In the genomic region with DNA sequence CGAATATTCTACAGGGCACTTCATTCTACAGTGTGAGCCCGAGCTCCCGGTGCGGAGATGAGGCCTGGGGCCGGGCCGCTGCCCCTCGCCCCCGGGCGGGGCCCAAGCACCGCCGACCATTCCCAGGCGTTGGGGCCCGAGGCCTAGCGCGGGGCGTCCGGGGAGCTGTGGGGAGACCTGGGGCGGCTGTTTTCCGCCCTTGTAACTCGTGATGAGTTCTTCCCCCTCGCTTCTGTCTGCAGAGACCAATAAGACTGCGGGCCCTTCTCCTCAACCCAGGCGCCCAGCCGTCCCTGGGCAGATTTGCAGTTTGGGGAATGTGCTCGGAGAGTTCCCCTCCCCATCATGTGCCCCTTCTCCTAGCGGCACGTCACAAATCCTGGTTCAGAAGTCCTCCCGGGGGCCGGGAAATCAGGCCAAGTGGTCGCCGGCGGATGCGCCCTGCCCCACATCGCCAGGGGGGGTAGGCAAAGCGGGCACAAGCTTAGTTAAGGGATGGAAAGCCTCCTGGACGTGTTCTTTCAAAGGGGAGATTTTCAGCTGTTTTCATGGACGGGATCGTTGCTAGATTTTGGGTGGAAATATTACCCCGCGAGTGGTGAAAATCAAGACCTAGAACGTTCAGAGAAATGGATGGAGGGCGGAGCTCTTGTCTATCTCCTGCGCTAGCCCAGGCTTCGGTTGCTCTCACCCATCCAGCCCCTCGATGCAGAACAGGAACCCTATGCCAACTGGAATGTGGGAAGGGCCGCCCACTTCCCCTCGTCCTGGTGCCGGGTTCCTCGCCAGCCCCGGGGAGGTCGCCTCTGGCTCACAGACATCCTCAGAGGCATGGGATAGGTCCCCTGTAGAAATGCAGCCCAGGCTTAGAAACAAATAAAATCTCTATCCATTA, we compare ENCODE assay signal across 1 cellular context.
TF ChIP-seq lines count a peak whose summit lies in the region.

No MANE protein-coding gene starts in this region.

TF ChIP-seq in HEK293, 187 proteins besides CTCF, POLR2A, EP300 and RAD21 (continued from another document):
- TF ChIP-seq ZNF830 (tag by site-specific recombination; IDR thresholded peaks at IDR 0.05; ENCODE audit: low read depth), result no peak
- TF ChIP-seq, protein P1, sequence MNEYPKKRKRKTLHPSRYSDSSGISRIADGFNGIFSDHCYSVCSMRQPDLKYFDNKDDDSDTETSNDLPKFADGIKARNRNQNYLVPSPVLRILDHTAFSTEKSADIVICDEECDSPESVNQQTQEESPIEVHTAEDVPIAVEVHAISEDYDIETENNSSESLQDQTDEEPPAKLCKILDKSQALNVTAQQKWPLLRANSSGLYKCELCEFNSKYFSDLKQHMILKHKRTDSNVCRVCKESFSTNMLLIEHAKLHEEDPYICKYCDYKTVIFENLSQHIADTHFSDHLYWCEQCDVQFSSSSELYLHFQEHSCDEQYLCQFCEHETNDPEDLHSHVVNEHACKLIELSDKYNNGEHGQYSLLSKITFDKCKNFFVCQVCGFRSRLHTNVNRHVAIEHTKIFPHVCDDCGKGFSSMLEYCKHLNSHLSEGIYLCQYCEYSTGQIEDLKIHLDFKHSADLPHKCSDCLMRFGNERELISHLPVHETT (tag by site-specific recombination; IDR thresholded peaks at IDR 0.05), result no peak
- TF ChIP-seq, protein P2, sequence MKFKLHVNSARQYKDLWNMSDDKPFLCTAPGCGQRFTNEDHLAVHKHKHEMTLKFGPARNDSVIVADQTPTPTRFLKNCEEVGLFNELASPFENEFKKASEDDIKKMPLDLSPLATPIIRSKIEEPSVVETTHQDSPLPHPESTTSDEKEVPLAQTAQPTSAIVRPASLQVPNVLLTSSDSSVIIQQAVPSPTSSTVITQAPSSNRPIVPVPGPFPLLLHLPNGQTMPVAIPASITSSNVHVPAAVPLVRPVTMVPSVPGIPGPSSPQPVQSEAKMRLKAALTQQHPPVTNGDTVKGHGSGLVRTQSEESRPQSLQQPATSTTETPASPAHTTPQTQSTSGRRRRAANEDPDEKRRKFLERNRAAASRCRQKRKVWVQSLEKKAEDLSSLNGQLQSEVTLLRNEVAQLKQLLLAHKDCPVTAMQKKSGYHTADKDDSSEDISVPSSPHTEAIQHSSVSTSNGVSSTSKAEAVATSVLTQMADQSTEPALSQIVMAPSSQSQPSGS (tag by site-specific recombination; IDR thresholded peaks at IDR 0.05; ENCODE audit: low read depth), result no peak
